ENCODE assay signal across 10 cellular contexts in genomic region chr6:142569676-142570075, GRCh38.
DNase-seq lines count a peak whose midpoint lies in the region; ATAC-seq, FAIRE-seq and TF ChIP-seq lines count a peak whose summit lies in the region.
"Had no signal": no experiment of that assay in that cellular context is flagged by ENCODE, and none has a peak within 500 bp of the region (broad histone marks: within the 10 kb centered on the region; RNA-seq: fewer than 3 reads in every experiment).

No MANE protein-coding gene starts in this region.

- no peak overlapping the region for H2BK12ac ChIP-seq in mesenchymal stem cell (ENCODE audit: low read length in 2 of 2)

- no peak overlapping the region for H3K14ac ChIP-seq in mesenchymal stem cell (ENCODE audit: low read length in 2 of 2)

- H3K9ac ChIP-seq in astrocyte (ENCODE audit: low read length): peak overlapping the region; percentile 71
- H3K9ac ChIP-seq in mesenchymal stem cell (ENCODE audit: low read length): peak overlapping the region; percentile 66

- H3K9me3 ChIP-seq in astrocyte (ENCODE audit: insufficient read depth, low read depth, low read length): peaks cover 7% of the 10 kb centered on the region
- peaks cover 20% of the 10 kb centered on the region for H3K9me3 ChIP-seq in mesenchymal stem cell (ENCODE audit: control insufficient read depth, low read length)

- H3K36me3 ChIP-seq in astrocyte (ENCODE audit: insufficient read depth, low read length) (no peaks in the 10 kb centered on the region), mesenchymal stem cell (ENCODE audit: control insufficient read depth in 1 of 2, insufficient read depth in 2 of 2, low read depth in 1 of 2, low read length in 2 of 2) (no peaks in the 10 kb centered on the region)
- H3K36me3 ChIP-seq: spleen had no signal

- H3K4me2 ChIP-seq in astrocyte (ENCODE audit: low read length) (peak overlapping the region; percentile 67), mesenchymal stem cell (ENCODE audit: low read length, poor library complexity, severe bottlenecking) (no peak overlapping the region)

- no peak overlapping the region for H3K18ac ChIP-seq in mesenchymal stem cell (ENCODE audit: low read depth in 1 of 2, low read length in 2 of 2)

- peak; percentile 12 for DNase-seq in AG10803 (ENCODE audit: low read depth)
- no peak for DNase-seq in HFFc6
- DNase-seq in astrocyte (ENCODE audit: low read depth): peak; percentile 48
- peak; percentile 18 for DNase-seq in mesenchymal stem cell
- no peak for DNase-seq in NCI-H2171 (lab: John Stamatoyannopoulos, UW)
- DNase-seq in NCI-H510A (lab: John Stamatoyannopoulos, UW): no peak
- DNase-seq: C1 segment of cervical spinal cord, spleen had no signal

- no CpG with 5 or more reads among the region's 1 CpG for WGBS in mesenchymal stem cell

- H4K8ac ChIP-seq in mesenchymal stem cell (ENCODE audit: low read length): no peak overlapping the region

- peaks cover 51% of the 10 kb centered on the region for H3K4me1 Mint-ChIP-seq in HFFc6 (ENCODE audit: low read depth)
- H3K4me1 Mint-ChIP-seq in astrocyte (ENCODE audit: low read depth, unreplicated experiment): peaks cover 41% of the 10 kb centered on the region

- no peak overlapping the region for H2BK120ac ChIP-seq in mesenchymal stem cell (ENCODE audit: low read depth, low read length)

- H3K27ac Mint-ChIP-seq in HFFc6 (peak overlapping the region; percentile 87), astrocyte (ENCODE audit: unreplicated experiment) (peak overlapping the region; percentile 97)

- FAIRE-seq in astrocyte (lab: Jason Lieb, UNC): no peak

- peaks cover 28% of the 10 kb centered on the region for H3K4me1 ChIP-seq in astrocyte (ENCODE audit: insufficient read depth, low read length)
- no peaks in the 10 kb centered on the region for H3K4me1 ChIP-seq in mesenchymal stem cell (ENCODE audit: control insufficient read depth, insufficient read depth, low read depth, low read length)

- no peak overlapping the region for H2BK15ac ChIP-seq in mesenchymal stem cell (ENCODE audit: low read depth, poor library complexity, severe bottlenecking)

- peak overlapping the region; percentile 71 for H2BK5ac ChIP-seq in mesenchymal stem cell (ENCODE audit: low read depth, low read length, poor library complexity, severe bottlenecking)

- no peaks in the 10 kb centered on the region for H3K79me1 ChIP-seq in mesenchymal stem cell (replicated peaks; ENCODE audit: low read length, poor library complexity, severe bottlenecking)

- peaks cover 10% of the 10 kb centered on the region; the same call in 1 of the 2 replicates for H3K9me3 Mint-ChIP-seq in HFFc6
- peaks cover 5% of the 10 kb centered on the region for H3K9me3 Mint-ChIP-seq in astrocyte (ENCODE audit: unreplicated experiment)

- TF ChIP-seq CTCF in AG10803 (conservative IDR thresholded peaks at IDR 0.05; ENCODE audit: low read length): no peak
- no peak for TF ChIP-seq CTCF in HFFc6 (IDR thresholded peaks at IDR 0.05)
- TF ChIP-seq CTCF in astrocyte (IDR thresholded peaks at IDR 0.05; ENCODE audit: insufficient read depth, low read depth, low read length): no peak

- H3K4me3 ChIP-seq in AG10803 (ENCODE audit: low read length) (no peak overlapping the region), astrocyte (ENCODE audit: insufficient read depth, low read depth, low read length) (no peak overlapping the region), mesenchymal stem cell (ENCODE audit: insufficient read depth in 1 of 2, low read depth in 1 of 2, low read length in 2 of 2) (no peak overlapping the region)
- H3K4me3 ChIP-seq: spleen had no signal

- no peak overlapping the region for H3K23ac ChIP-seq in mesenchymal stem cell (ENCODE audit: low read length in 2 of 2)

- H4K91ac ChIP-seq in mesenchymal stem cell (ENCODE audit: low read length): no peak overlapping the region

- H2AFZ ChIP-seq in astrocyte (ENCODE audit: low read depth, low read length): peak overlapping the region; percentile 23
- H2AFZ ChIP-seq in mesenchymal stem cell (ENCODE audit: low read depth, low read length): no peak overlapping the region

- peaks cover 11% of the 10 kb centered on the region for H3K36me3 Mint-ChIP-seq in HFFc6 (ENCODE audit: low read depth)
- peaks cover 2% of the 10 kb centered on the region for H3K36me3 Mint-ChIP-seq in astrocyte (ENCODE audit: low read depth, unreplicated experiment)

- no peaks in the 10 kb centered on the region; the same call in 1 of the 2 replicates for H3K27me3 Mint-ChIP-seq in HFFc6 (ENCODE audit: insufficient read depth)
- H3K27me3 Mint-ChIP-seq in astrocyte (ENCODE audit: low read depth, unreplicated experiment): no peaks in the 10 kb centered on the region

- H3K79me2 ChIP-seq in astrocyte (ENCODE audit: insufficient read depth, low read length): no peaks in the 10 kb centered on the region

- no peak overlapping the region for H3K4ac ChIP-seq in mesenchymal stem cell (ENCODE audit: low read depth in 1 of 2, low read length in 2 of 2)

- H3K4me3 Mint-ChIP-seq in HFFc6 (peak overlapping the region; percentile 50), astrocyte (ENCODE audit: unreplicated experiment) (peak overlapping the region; percentile 23)

- no peaks in the 10 kb centered on the region for H4K20me1 ChIP-seq in astrocyte (ENCODE audit: insufficient read depth, low read length)

- ATAC-seq in GM18498 (IDR thresholded peaks at IDR 0.05; ENCODE audit: unreplicated experiment): no peak
- ATAC-seq in GM19395 (IDR thresholded peaks at IDR 0.05; ENCODE audit: unreplicated experiment): no peak

- H2AK5ac ChIP-seq in mesenchymal stem cell (ENCODE audit: low read length, severe bottlenecking): peak overlapping the region; percentile 70

- H3K27ac ChIP-seq in astrocyte (ENCODE audit: low read depth, low read length): peak overlapping the region; percentile 88
- H3K27ac ChIP-seq in mesenchymal stem cell (ENCODE audit: low read length, poor library complexity, severe bottlenecking): peak overlapping the region; percentile 93
- H3K27ac ChIP-seq: spleen had no signal

- H3K27me3 ChIP-seq in astrocyte (ENCODE audit: insufficient read depth, low read length) (no peaks in the 10 kb centered on the region), mesenchymal stem cell (ENCODE audit: control insufficient read depth in 1 of 2, insufficient read depth in 1 of 2, low read length in 2 of 2) (no peaks in the 10 kb centered on the region)
- H3K27me3 ChIP-seq: spleen had no signal

Comparison
In these comparisons a context has a peak if more than half of its experiments do, and no peak if none do; other contexts are left out.
1. DNase-seq: peak in AG10803 (single experiment), astrocyte (single experiment) and mesenchymal stem cell (single experiment); none in HFFc6 (single experiment), NCI-H2171 (single experiment) and NCI-H510A (single experiment).